Comparison of ENCODE assay signal across 29 cellular contexts in the genomic region with DNA sequence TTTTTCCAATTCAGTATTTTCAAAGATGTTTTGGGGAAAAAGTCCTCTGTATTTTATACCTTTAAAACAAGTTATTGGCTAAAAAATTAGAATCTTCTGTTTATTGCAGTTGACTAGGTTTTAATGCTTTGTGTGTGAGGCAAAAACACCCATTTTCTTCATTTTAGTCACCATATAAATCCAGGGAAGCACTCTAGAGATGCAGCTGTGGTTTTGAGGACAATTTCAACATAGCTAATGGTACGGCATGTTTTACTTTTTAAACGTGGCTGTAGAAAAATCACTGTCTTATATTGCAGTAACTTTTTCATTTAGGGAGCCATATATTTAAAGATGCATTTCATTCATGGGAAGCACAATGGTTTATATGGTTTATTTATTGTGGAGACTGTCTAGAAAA.
"Had no signal": no experiment of that assay in that cellular context is flagged by ENCODE, and none has a peak within 500 bp of the region (broad histone marks: within the 10 kb centered on the region; RNA-seq: fewer than 3 reads in every experiment).

No MANE protein-coding gene starts in this region.

- H3K4me3 Mint-ChIP-seq: naive thymus-derived CD8-positive, alpha-beta T cell; nephron; neural crest cell; stimulated activated naive B cell treated with anti-CD40 and anti-IgM and Interleukin-4, amounts not matched to agents 10 μg/mL and 1 μg/mL and 100 μg/mL, for 72 hours had no signal

- H3K27me3 Mint-ChIP-seq: stimulated activated naive B cell treated with anti-CD40 and anti-IgM and Interleukin-4, amounts not matched to agents 10 μg/mL and 1 μg/mL and 100 μg/mL, for 72 hours had no signal

- H2AFZ ChIP-seq: hepatocyte had no signal

- ATAC-seq: left cardiac atrium; left lung; lower lobe of right lung; naive thymus-derived CD8-positive, alpha-beta T cell; pancreas; right cardiac atrium; sciatic nerve; stimulated activated naive B cell treated with anti-CD40 and anti-IgM and Interleukin-4, amounts not matched to agents 10 μg/mL and 1 μg/mL and 100 μg/mL, for 72 hours; stimulated activated naive CD8-positive, alpha-beta T cell treated with anti-CD3 and anti-CD28 coated beads, Interleukin-15, Interleukin-2, amounts not matched to agents 100 U/mL and 50 U/mL, for 24 hours had no signal

- H3K9me3 ChIP-seq: left lung, lower lobe of right lung, pancreas, prostate gland, stomach, testis, thyroid gland, transverse colon, upper lobe of left lung, vagina had no signal

- H3K27ac ChIP-seq: hepatocyte, left lung, lower lobe of right lung, pancreas, prostate gland, stomach, testis, thyroid gland, transverse colon, upper lobe of left lung, vagina had no signal

- H3K4me1 Mint-ChIP-seq: naive thymus-derived CD8-positive, alpha-beta T cell; nephron; neural crest cell; stimulated activated naive B cell treated with anti-CD40 and anti-IgM and Interleukin-4, amounts not matched to agents 10 μg/mL and 1 μg/mL and 100 μg/mL, for 72 hours had no signal

- H3K4me3 ChIP-seq: hepatocyte, left lung, lower lobe of right lung, pancreas, prostate gland, stomach, testis, thyroid gland, transverse colon, upper lobe of left lung, vagina had no signal

- H3K4me1 ChIP-seq: left lung, lower lobe of right lung, pancreas, prostate gland, stomach, testis, thyroid gland, transverse colon, upper lobe of left lung, vagina had no signal

- H3K79me2 ChIP-seq: hepatocyte had no signal

- H3K9me3 Mint-ChIP-seq: nephron; neural crest cell; stimulated activated naive B cell treated with anti-CD40 and anti-IgM and Interleukin-4, amounts not matched to agents 10 μg/mL and 1 μg/mL and 100 μg/mL, for 72 hours had no signal

- H3K36me3 Mint-ChIP-seq: naive thymus-derived CD8-positive, alpha-beta T cell; stimulated activated naive B cell treated with anti-CD40 and anti-IgM and Interleukin-4, amounts not matched to agents 10 μg/mL and 1 μg/mL and 100 μg/mL, for 72 hours had no signal

- DNase-seq: kidney glomerular epithelial cell; left cardiac atrium; left lung; lower lobe of right lung; mammary epithelial cell; mesenchymal stem cell; naive thymus-derived CD8-positive, alpha-beta T cell; nucleus accumbens; pancreas; posterior cingulate gyrus; retina; right cardiac atrium; stimulated activated CD4-positive, alpha-beta T cell treated with anti-CD3 and anti-CD28 coated beads, Interleukin-12 subunit alpha, Interleukin-12 subunit beta, amount 100 ng/mL, for 4 hours; stimulated activated CD4-positive, alpha-beta T cell treated with anti-CD3 and anti-CD28 coated beads, Interleukin-15, amount 100 ng/mL, for 24 hours; stimulated activated CD4-positive, alpha-beta T cell treated with anti-CD3 and anti-CD28 coated beads, Interleukin-2, amount 100 ng/mL, for 24 hours; stimulated activated CD4-positive, alpha-beta T cell treated with anti-CD3 and anti-CD28 coated beads, Interleukin-4, amount 100 ng/mL, for 1 hour; stimulated activated naive B cell treated with anti-CD40 and anti-IgM and Interleukin-4, amounts not matched to agents 10 μg/mL and 1 μg/mL and 100 μg/mL, for 72 hours; stimulated activated naive CD8-positive, alpha-beta T cell treated with anti-CD3 and anti-CD28 coated beads, Interleukin-15, Interleukin-2, amounts not matched to agents 100 U/mL and 50 U/mL, for 24 hours; stomach; testis; thyroid gland; transverse colon; upper lobe of left lung had no signal

- H3K4me2 ChIP-seq: hepatocyte had no signal

- H3K36me3 ChIP-seq: left lung, lower lobe of right lung, pancreas, prostate gland, stomach, thyroid gland, transverse colon, upper lobe of left lung, vagina had no signal

- H3K27ac Mint-ChIP-seq: naive thymus-derived CD8-positive, alpha-beta T cell; nephron; stimulated activated naive B cell treated with anti-CD40 and anti-IgM and Interleukin-4, amounts not matched to agents 10 μg/mL and 1 μg/mL and 100 μg/mL, for 72 hours had no signal

- H3K27me3 ChIP-seq: hepatocyte, left lung, pancreas, stomach, testis, thyroid gland, transverse colon, upper lobe of left lung, vagina had no signal
